1 cellular context compared by ENCODE assay signal in the genomic region with DNA sequence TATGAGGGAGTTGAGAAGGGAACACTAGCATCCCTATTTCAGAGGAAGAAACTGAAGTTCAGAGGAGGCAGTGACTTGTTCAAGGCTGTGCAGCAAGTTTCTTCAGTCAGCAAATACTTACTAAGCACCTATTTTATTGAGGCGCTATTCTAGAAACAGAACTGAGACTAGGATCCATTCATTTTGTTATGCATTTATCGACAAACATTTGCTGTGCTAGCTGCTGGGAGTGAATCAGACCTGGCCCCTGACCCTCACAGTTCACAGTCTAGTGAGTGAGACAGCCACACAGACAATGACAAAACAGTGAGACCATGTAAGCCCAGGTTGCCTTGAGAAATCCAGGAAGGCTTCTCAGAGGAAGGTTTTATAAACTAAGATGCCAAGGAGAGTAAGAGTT.
TF ChIP-seq lines count a peak whose summit lies in the region.

No MANE protein-coding gene starts in this region.

TF ChIP-seq in IMR-90, 13 proteins besides CTCF, POLR2A, EP300 and RAD21:
- TF ChIP-seq SMC3 (IDR thresholded peaks at IDR 0.05; ENCODE audit: low read depth, low read length) (no peak), CHD1 (IDR thresholded peaks at IDR 0.05; ENCODE audit: low read depth, low read length) (no peak), MXI1 (IDR thresholded peaks at IDR 0.05; ENCODE audit: borderline replicate concordance, low read depth, low read length) (no peak), RFX5 (IDR thresholded peaks at IDR 0.05; ENCODE audit: low read depth, low read length) (no peak), RCOR1 (IDR thresholded peaks at IDR 0.05; ENCODE audit: insufficient replicate concordance, low read length) (no peak), MAFK (IDR thresholded peaks at IDR 0.05; ENCODE audit: low read depth, low read length) (no peak), BHLHE40 (IDR thresholded peaks at IDR 0.05; ENCODE audit: low read depth, low read length) (no peak), MAZ (IDR thresholded peaks at IDR 0.05; ENCODE audit: borderline replicate concordance, low read depth, low read length) (no peak), NFE2L2 (IDR thresholded peaks at IDR 0.05; ENCODE audit: low read depth, low read length) (no peak), FOS (IDR thresholded peaks at IDR 0.05; ENCODE audit: low read depth, low read length) (no peak)
- TF ChIP-seq, protein P1, sequence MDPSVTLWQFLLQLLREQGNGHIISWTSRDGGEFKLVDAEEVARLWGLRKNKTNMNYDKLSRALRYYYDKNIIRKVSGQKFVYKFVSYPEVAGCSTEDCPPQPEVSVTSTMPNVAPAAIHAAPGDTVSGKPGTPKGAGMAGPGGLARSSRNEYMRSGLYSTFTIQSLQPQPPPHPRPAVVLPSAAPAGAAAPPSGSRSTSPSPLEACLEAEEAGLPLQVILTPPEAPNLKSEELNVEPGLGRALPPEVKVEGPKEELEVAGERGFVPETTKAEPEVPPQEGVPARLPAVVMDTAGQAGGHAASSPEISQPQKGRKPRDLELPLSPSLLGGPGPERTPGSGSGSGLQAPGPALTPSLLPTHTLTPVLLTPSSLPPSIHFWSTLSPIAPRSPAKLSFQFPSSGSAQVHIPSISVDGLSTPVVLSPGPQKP (IDR thresholded peaks at IDR 0.05; ENCODE audit: borderline replicate concordance, low read depth, low read length) = no peak
- TF ChIP-seq, protein P2, sequence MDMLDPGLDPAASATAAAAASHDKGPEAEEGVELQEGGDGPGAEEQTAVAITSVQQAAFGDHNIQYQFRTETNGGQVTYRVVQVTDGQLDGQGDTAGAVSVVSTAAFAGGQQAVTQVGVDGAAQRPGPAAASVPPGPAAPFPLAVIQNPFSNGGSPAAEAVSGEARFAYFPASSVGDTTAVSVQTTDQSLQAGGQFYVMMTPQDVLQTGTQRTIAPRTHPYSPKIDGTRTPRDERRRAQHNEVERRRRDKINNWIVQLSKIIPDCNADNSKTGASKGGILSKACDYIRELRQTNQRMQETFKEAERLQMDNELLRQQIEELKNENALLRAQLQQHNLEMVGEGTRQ (IDR thresholded peaks at IDR 0.05; ENCODE audit: low read depth, low read length) = no peak
